ENCODE assay signal across 24 cellular contexts in genomic region chr10:101867931-101868330, GRCh38.
"Had no signal": no experiment of that assay in that cellular context is flagged by ENCODE, and none has a peak within 500 bp of the region (broad histone marks: within the 10 kb centered on the region; RNA-seq: fewer than 3 reads in every experiment).

No MANE protein-coding gene starts in this region.

- H3K27ac Mint-ChIP-seq: activated naive CD4-positive, alpha-beta T cell treated with anti-CD3 and anti-CD28 coated beads for 36 hours; activated T-helper 2 cell treated with anti-CD3 and anti-CD28 coated beads, Interferon-gamma antibody, Interleukin-2, Interleukin-4, amounts not matched to agents 10 μg/mL and 5 μg/mL and 100 μg/mL, durations not matched to agents 14 hours and 24 hours and 36 hours; nephron; T-helper 1 cell treated with Interleukin-12 subunit alpha and Interleukin-12 subunit beta and Interleukin-4 antibody, amounts not matched to agents 30 μg/mL and 1 μg/mL, for 36 hours had no signal

- H3K9me3 Mint-ChIP-seq: activated naive CD4-positive, alpha-beta T cell treated with anti-CD3 and anti-CD28 coated beads for 36 hours; activated T-cell treated with anti-CD3 and anti-CD28 coated beads, Interleukin-2, amount 50 U/mL, for 4 hours; activated T-helper 2 cell treated with anti-CD3 and anti-CD28 coated beads, Interferon-gamma antibody, Interleukin-2, Interleukin-4, amounts not matched to agents 10 μg/mL and 5 μg/mL and 100 μg/mL, durations not matched to agents 14 hours and 24 hours and 36 hours had no signal

- H3K4me1 Mint-ChIP-seq: nephron had no signal

- H3K27ac ChIP-seq: body of pancreas, cardiac muscle cell, neutrophil, pancreas, stomach, suprapubic skin, tibial nerve had no signal

- DNase-seq: activated CD4-positive, alpha-beta T cell treated with anti-CD3 and anti-CD28 coated beads for 4 hours; activated CD4-positive, alpha-beta T cell treated with anti-CD3 and anti-CD28 coated beads, Interleukin-2, amount 50 U/mL, for 48 hours; activated CD4-positive, CD25-positive, alpha-beta regulatory T cell; activated CD8-positive, alpha-beta memory T cell treated with anti-CD3 and anti-CD28 coated beads, Interleukin-2, amount 50 U/mL, for 48 hours; activated naive CD4-positive, alpha-beta T cell treated with anti-CD3 and anti-CD28 coated beads for 36 hours; activated T-cell treated with anti-CD3 and anti-CD28 coated beads, Interleukin-2, amount 50 U/mL, for 4 hours; body of pancreas; erythroblast; hippocampal formation; left ventricle myocardium superior; mammary epithelial cell; midbrain; pancreas; right cardiac atrium; stimulated activated CD4-positive, alpha-beta T cell treated with anti-CD3 and anti-CD28 coated beads, Interleukin-1b, Interleukin-23, amount 100 ng/mL, for 48 hours; stomach; T1000 had no signal

- H3K4me3 ChIP-seq: body of pancreas, cardiac muscle cell, pancreas, stomach, suprapubic skin, tibial nerve had no signal

- H3K4me3 Mint-ChIP-seq: activated naive CD4-positive, alpha-beta T cell treated with anti-CD3 and anti-CD28 coated beads for 36 hours; activated T-cell treated with anti-CD3 and anti-CD28 coated beads, Interleukin-2, amount 50 U/mL, for 4 hours; nephron; T-helper 1 cell treated with Interleukin-12 subunit alpha and Interleukin-12 subunit beta and Interleukin-4 antibody, amounts not matched to agents 30 μg/mL and 1 μg/mL, for 36 hours had no signal

- ATAC-seq: activated T-cell treated with anti-CD3 and anti-CD28 coated beads, Interleukin-2, amount 50 U/mL, for 4 hours; body of pancreas; left ventricle myocardium superior; pancreas; right cardiac atrium had no signal
